Comparison of ENCODE assay signal across 15 cellular contexts in the genomic region with DNA sequence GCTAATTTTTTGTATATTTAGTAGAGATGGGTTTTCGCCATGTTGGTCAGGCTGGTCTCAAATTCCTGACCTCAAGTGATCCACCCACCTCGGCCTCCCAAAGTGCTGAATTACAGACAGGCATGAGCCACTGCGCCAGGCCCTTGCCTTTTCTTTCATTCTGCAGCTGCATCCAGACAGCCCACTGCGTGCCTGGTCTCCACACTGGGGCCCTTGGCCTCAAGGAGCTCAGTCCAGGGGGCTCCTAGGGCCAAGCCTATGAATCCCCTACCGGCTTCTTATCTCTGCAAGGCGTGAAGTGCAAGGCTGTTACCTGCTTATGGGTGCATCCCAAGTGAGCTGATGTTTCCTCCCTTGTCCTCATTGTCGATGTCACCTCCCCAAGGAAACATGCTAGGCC.
A peak's percentile ranks its signal among the peaks of the same experiment; 100 is the strongest.
DNase-seq lines count a peak whose midpoint lies in the region; ATAC-seq and TF ChIP-seq lines count a peak whose summit lies in the region.
"Had no signal": no experiment of that assay in that cellular context is flagged by ENCODE, and none has a peak within 500 bp of the region (broad histone marks: within the 10 kb centered on the region; RNA-seq: fewer than 3 reads in every experiment).

No MANE protein-coding gene starts in this region.

- no peak for TF ChIP-seq POLR2A in suprapubic skin (IDR thresholded peaks at IDR 0.05)

- H3K4me1 ChIP-seq in right atrium auricular region (peaks cover 0 to 20% of the 10 kb centered on the region in 2 donors), suprapubic skin (peaks cover 42% of the 10 kb centered on the region)

- ATAC-seq in Right ventricle myocardium superior (ENCODE audit: poor library complexity), result no peak
- ATAC-seq in omental fat pad (ENCODE audit: low FRiP score), result no peak
- no peak for ATAC-seq in HG03432 (IDR thresholded peaks at IDR 0.05; ENCODE audit: unreplicated experiment)
- ATAC-seq in HG03025 (IDR thresholded peaks at IDR 0.05; ENCODE audit: low FRiP score, unreplicated experiment), result no peak

- H3K9me3 ChIP-seq in right atrium auricular region (no peaks in the 10 kb centered on the region), suprapubic skin (no peaks in the 10 kb centered on the region)

- H3K4me3 ChIP-seq in right atrium auricular region (no peak overlapping the region), suprapubic skin (no peak overlapping the region)

- no peak overlapping the region for H3K4me3 Mint-ChIP-seq in chondrocyte (ENCODE audit: unreplicated experiment)
- H3K4me3 Mint-ChIP-seq: CD14-positive monocyte had no signal

- intact Hi-C loops in Right ventricle myocardium superior (cut with DNase I), result no loop called here

- DNase-seq in Right ventricle myocardium superior (peak; percentile 36), right atrium auricular region (ENCODE audit: low spot score) (no peak), chondrocyte (ENCODE audit: low spot score) (no peak), omental fat pad (ENCODE audit: low spot score) (peak; percentile 18), suprapubic skin (ENCODE audit: low spot score in 2 of 2) (no peak), ecto neural progenitor cell (ENCODE audit: low spot score) (no peak)
- DNase-seq: NCI-H1105 treated with DMSO at 0.1 percent for 48 hours, NCI-H2029 treated with DMSO at 0.1 percent for 48 hours, NCI-H524, NCI-H82, SHP77 had no signal

- H3K36me3 ChIP-seq in right atrium auricular region (no peaks in the 10 kb centered on the region), suprapubic skin (no peaks in the 10 kb centered on the region)

- no peaks in the 10 kb centered on the region for H3K9me3 Mint-ChIP-seq in chondrocyte (ENCODE audit: low read depth)

- TF ChIP-seq EP300 in suprapubic skin (IDR thresholded peaks at IDR 0.05), result no peak

- H3K36me3 Mint-ChIP-seq in chondrocyte (ENCODE audit: low read depth), result no peaks in the 10 kb centered on the region
- H3K36me3 Mint-ChIP-seq: CD14-positive monocyte had no signal

- H3K27me3 ChIP-seq in right atrium auricular region, result no peaks in the 10 kb centered on the region
- no peaks in the 10 kb centered on the region for H3K27me3 ChIP-seq in suprapubic skin

- H3K27ac ChIP-seq in right atrium auricular region (no peak overlapping the region), suprapubic skin (peak overlapping the region; percentile 51)
- H3K27ac ChIP-seq: KMS-11 had no signal

- WGBS in suprapubic skin, result 94% methylated on average over 7 of the region's 7 CpGs

- H3K27ac Mint-ChIP-seq in chondrocyte (ENCODE audit: unreplicated experiment), result peak overlapping the region; percentile 49
- H3K27ac Mint-ChIP-seq: CD14-positive monocyte had no signal

- TF ChIP-seq CTCF in right atrium auricular region (IDR thresholded peaks at IDR 0.05) (no peak), chondrocyte (IDR thresholded peaks at IDR 0.05) (no peak), omental fat pad (IDR thresholded peaks at IDR 0.05) (no peak), suprapubic skin (IDR thresholded peaks at IDR 0.05) (no peak)

- no peaks in the 10 kb centered on the region for H3K27me3 Mint-ChIP-seq in chondrocyte (ENCODE audit: low read depth)

- peaks cover 19% of the 10 kb centered on the region for H3K4me1 Mint-ChIP-seq in chondrocyte (ENCODE audit: low read depth)
- H3K4me1 Mint-ChIP-seq: CD14-positive monocyte had no signal

Comparison
In these comparisons a context has a peak if more than half of its experiments do, and no peak if none do; other contexts are left out.
1. DNase-seq: peak in Right ventricle myocardium superior (single experiment) and omental fat pad (single experiment); none in right atrium auricular region (single experiment), chondrocyte (single experiment), suprapubic skin (0 of 2) and ecto neural progenitor cell (single experiment).